1 cellular context compared by ENCODE assay signal in the genomic region with DNA sequence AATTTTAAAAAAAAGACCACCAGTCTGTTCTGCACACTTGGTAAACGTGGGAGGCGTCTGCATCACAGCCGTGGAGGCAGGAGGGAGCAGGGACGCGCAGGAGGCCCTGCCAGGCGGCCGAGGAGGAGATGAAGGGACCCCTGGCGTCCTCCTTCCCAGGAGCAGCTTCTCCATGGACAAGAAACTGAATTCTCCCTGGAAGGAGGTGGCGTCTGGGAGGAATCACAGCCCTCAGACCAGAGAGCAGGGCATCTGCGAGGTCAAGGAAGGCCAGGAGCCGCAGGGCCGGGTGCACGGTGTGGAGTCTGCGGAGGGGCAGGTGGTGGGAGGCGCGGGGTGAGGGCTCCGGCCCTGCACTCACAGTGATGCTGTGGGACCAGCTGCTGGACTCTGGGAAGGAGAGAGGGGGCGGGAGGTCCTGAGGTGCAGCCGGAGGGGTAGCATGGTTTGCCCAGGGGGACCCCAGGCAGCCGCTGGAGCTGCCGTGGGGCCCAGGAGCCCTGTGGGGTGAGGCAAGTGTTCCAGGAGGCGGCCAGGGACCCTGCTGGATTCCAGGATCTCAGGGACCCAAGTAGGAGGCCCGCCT.
A peak's percentile ranks its signal among the peaks of the same experiment; 100 is the strongest.
TF ChIP-seq lines count a peak whose summit lies in the region.

No MANE protein-coding gene starts in this region.

TF ChIP-seq in HEK293, 187 proteins besides CTCF, POLR2A, EP300 and RAD21 (continued from another document):
- TF ChIP-seq ZFHX2 (tag by site-specific recombination; conservative IDR thresholded peaks at IDR 0.05) = no peak
- TF ChIP-seq, protein P1, sequence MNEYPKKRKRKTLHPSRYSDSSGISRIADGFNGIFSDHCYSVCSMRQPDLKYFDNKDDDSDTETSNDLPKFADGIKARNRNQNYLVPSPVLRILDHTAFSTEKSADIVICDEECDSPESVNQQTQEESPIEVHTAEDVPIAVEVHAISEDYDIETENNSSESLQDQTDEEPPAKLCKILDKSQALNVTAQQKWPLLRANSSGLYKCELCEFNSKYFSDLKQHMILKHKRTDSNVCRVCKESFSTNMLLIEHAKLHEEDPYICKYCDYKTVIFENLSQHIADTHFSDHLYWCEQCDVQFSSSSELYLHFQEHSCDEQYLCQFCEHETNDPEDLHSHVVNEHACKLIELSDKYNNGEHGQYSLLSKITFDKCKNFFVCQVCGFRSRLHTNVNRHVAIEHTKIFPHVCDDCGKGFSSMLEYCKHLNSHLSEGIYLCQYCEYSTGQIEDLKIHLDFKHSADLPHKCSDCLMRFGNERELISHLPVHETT (tag by site-specific recombination; IDR thresholded peaks at IDR 0.05) = no peak
- TF ChIP-seq ZIC2 (tag by site-specific recombination; IDR thresholded peaks at IDR 0.05) = 0 out of 2 replicates have a peak, but pooled peaks have one; percentile 8
- no peak for TF ChIP-seq GLI2 (tag by site-specific recombination; IDR thresholded peaks at IDR 0.05; ENCODE audit: borderline replicate concordance, low read depth)
- TF ChIP-seq ZNF571 (tag by site-specific recombination; IDR thresholded peaks at IDR 0.05) = no peak
- TF ChIP-seq, protein P2, sequence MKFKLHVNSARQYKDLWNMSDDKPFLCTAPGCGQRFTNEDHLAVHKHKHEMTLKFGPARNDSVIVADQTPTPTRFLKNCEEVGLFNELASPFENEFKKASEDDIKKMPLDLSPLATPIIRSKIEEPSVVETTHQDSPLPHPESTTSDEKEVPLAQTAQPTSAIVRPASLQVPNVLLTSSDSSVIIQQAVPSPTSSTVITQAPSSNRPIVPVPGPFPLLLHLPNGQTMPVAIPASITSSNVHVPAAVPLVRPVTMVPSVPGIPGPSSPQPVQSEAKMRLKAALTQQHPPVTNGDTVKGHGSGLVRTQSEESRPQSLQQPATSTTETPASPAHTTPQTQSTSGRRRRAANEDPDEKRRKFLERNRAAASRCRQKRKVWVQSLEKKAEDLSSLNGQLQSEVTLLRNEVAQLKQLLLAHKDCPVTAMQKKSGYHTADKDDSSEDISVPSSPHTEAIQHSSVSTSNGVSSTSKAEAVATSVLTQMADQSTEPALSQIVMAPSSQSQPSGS (tag by site-specific recombination; IDR thresholded peaks at IDR 0.05; ENCODE audit: low read depth) = no peak
